ENCODE assay signal across 32 cellular contexts in the genomic region with DNA sequence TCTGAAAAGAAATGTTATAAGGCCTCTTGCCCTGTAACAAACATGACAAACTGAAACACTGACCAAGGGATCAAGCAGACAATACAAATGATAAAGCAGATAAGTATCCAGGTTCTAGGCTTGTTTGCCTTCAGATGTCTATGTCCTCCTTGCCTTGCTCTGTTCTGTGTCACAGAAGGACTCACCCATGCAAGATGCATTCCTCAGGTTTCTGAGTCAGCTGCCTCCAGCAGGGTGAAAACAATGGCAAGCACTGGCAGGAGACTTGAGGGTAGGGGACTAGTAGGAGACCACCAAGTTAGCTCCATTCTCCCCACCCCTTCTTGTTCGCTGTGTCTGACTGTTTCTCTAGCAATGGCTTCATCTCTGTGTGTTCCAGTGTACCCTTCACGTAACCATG.
DNase-seq lines count a peak whose midpoint lies in the region; ATAC-seq, FAIRE-seq and TF ChIP-seq lines count a peak whose summit lies in the region.
"Had no signal": no experiment of that assay in that cellular context is flagged by ENCODE, and none has a peak within 500 bp of the region (broad histone marks: within the 10 kb centered on the region; RNA-seq: fewer than 3 reads in every experiment).

No MANE protein-coding gene starts in this region.

- no peak for ATAC-seq in Right ventricle myocardium inferior
- ATAC-seq: activated CD8-positive, alpha-beta T cell treated with anti-CD3 and anti-CD28 coated beads, Interleukin-2, amount 10 ng/mL, durations not matched to agents 7 days and 5 days; activated naive CD8-positive, alpha-beta T cell treated with anti-CD3 and anti-CD28 coated beads, Interleukin-2, amount 50 U/mL, for 24 hours; CD8-positive, alpha-beta T cell; sciatic nerve; stimulated activated naive CD8-positive, alpha-beta T cell treated with anti-CD3 and anti-CD28 coated beads, Interleukin-15, amount 100 ng/mL, for 72 hours had no signal

- FAIRE-seq in bronchial epithelial cell (lab: Jason Lieb, UNC) = no peak
- FAIRE-seq: A204.1, frontal cortex, keratinocyte, TTC549 had no signal

- TF ChIP-seq CTCF in MCF 10A (IDR thresholded peaks at IDR 0.05; ENCODE audit: unreplicated experiment) (no peak), breast epithelium (IDR thresholded peaks at IDR 0.05) (no peak), bronchial epithelial cell (IDR thresholded peaks at IDR 0.05; ENCODE audit: insufficient read depth, low read length, severe bottlenecking) (no peak)

- POLR2A ChIA-PET in MCF 10A (lab: Yijun Ruan, JAX) = no interaction called here

- H3K27ac Mint-ChIP-seq in MCF 10A (ENCODE audit: low read depth, unreplicated experiment) = no peak overlapping the region
- H3K27ac Mint-ChIP-seq: activated CD8-positive, alpha-beta T cell treated with anti-CD3 and anti-CD28 coated beads, Interleukin-2, amount 10 ng/mL, durations not matched to agents 7 days and 5 days; activated naive CD8-positive, alpha-beta T cell treated with anti-CD3 and anti-CD28 coated beads, Interleukin-2, amount 50 U/mL, for 24 hours; CD8-positive, alpha-beta T cell; stimulated activated naive CD8-positive, alpha-beta T cell treated with anti-CD3 and anti-CD28 coated beads, Interleukin-15, amount 100 ng/mL, for 72 hours had no signal

- BruUV-seq in MCF 10A (replicated peaks; lab: Mats Ljungman, UMichigan) = no TSS peak

- CTCF ChIA-PET in MCF 10A (lab: Yijun Ruan, JAX) = interaction anchor here (0.5 kb wide), 1 partner anchor 557 kb away, joined by 4 read pairs; no protein-coding TSS in a partner anchor

- no peaks in the 10 kb centered on the region for H3K27me3 ChIP-seq in breast epithelium
- no peaks in the 10 kb centered on the region for H3K27me3 ChIP-seq in bronchial epithelial cell (ENCODE audit: control insufficient read depth, insufficient read depth, low read length)
- H3K27me3 ChIP-seq: brain microvascular endothelial cell, esophagus muscularis mucosa, tibial nerve had no signal

- H3K27ac ChIP-seq in breast epithelium = no peak overlapping the region
- H3K27ac ChIP-seq: brain microvascular endothelial cell, esophagus muscularis mucosa, tibial nerve had no signal

- DNase-seq in MCF 10A (ENCODE audit: unreplicated experiment) = peak; percentile 9
- no peak for DNase-seq in breast epithelium (ENCODE audit: low spot score in 2 of 2)
- peak; percentile 48 for DNase-seq in bronchial epithelial cell (ENCODE audit: low read depth)
- peak; percentile 91 for DNase-seq in islet precursor cell
- DNase-seq in activated naive CD4-positive, alpha-beta T cell (lab: John Stamatoyannopoulos, UW) = no peak
- DNase-seq in Kasumi-1 (lab: John Stamatoyannopoulos, UW) = no peak
- DNase-seq in AML-193 (lab: John Stamatoyannopoulos, UW) = no peak
- no peak for DNase-seq in Right ventricle myocardium inferior (ENCODE audit: missing footprints)
- DNase-seq: activated CD8-positive, alpha-beta T cell treated with anti-CD3 and anti-CD28 coated beads, Interleukin-2, amount 10 ng/mL, durations not matched to agents 7 days and 5 days; activated effector memory CD4-positive, alpha-beta T cell treated with Interleukin-2 at 50 U/mL for 16 hours; activated naive CD8-positive, alpha-beta T cell treated with anti-CD3 and anti-CD28 coated beads, Interleukin-2, amount 50 U/mL, for 24 hours; activated T-cell treated with anti-CD3 and anti-CD28 coated beads for 4 hours; brain microvascular endothelial cell; CD8-positive, alpha-beta T cell; effector CD8-positive, alpha-beta T cell; GDM1; hippocampal formation; NCI-H1092; NCI-H345; OCI-M1; stimulated activated naive CD8-positive, alpha-beta T cell treated with anti-CD3 and anti-CD28 coated beads, Interleukin-15, amount 100 ng/mL, for 72 hours; T-helper 1 cell had no signal

- H3K9me3 ChIP-seq in breast epithelium = no peaks in the 10 kb centered on the region
- H3K9me3 ChIP-seq: esophagus muscularis mucosa, HAP-1 had no signal

- no peaks in the 10 kb centered on the region for H3K27me3 Mint-ChIP-seq in MCF 10A (ENCODE audit: insufficient read depth, unreplicated experiment)
- H3K27me3 Mint-ChIP-seq: activated naive CD8-positive, alpha-beta T cell treated with anti-CD3 and anti-CD28 coated beads, Interleukin-2, amount 50 U/mL, for 24 hours; stimulated activated naive CD8-positive, alpha-beta T cell treated with anti-CD3 and anti-CD28 coated beads, Interleukin-15, amount 100 ng/mL, for 72 hours had no signal

- TF ChIP-seq POLR2A in breast epithelium (IDR thresholded peaks at IDR 0.05) = no peak

- H3K4me1 ChIP-seq in breast epithelium = no peaks in the 10 kb centered on the region
- H3K4me1 ChIP-seq: esophagus muscularis mucosa, HAP-1, tibial nerve had no signal

- peaks cover 6% of the 10 kb centered on the region for H3K4me1 Mint-ChIP-seq in MCF 10A (ENCODE audit: insufficient read depth, unreplicated experiment)
- H3K4me1 Mint-ChIP-seq: activated naive CD8-positive, alpha-beta T cell treated with anti-CD3 and anti-CD28 coated beads, Interleukin-2, amount 50 U/mL, for 24 hours; stimulated activated naive CD8-positive, alpha-beta T cell treated with anti-CD3 and anti-CD28 coated beads, Interleukin-15, amount 100 ng/mL, for 72 hours had no signal

- no peak overlapping the region for H3K4me3 Mint-ChIP-seq in MCF 10A (ENCODE audit: unreplicated experiment)
- H3K4me3 Mint-ChIP-seq: activated CD8-positive, alpha-beta T cell treated with anti-CD3 and anti-CD28 coated beads, Interleukin-2, amount 10 ng/mL, durations not matched to agents 7 days and 5 days; activated naive CD8-positive, alpha-beta T cell treated with anti-CD3 and anti-CD28 coated beads, Interleukin-2, amount 50 U/mL, for 24 hours; CD8-positive, alpha-beta T cell; neural crest cell; stimulated activated naive CD8-positive, alpha-beta T cell treated with anti-CD3 and anti-CD28 coated beads, Interleukin-15, amount 100 ng/mL, for 72 hours had no signal

- H3K4me3 ChIP-seq in breast epithelium (no peak overlapping the region), bronchial epithelial cell (ENCODE audit: low read depth, low read length) (no peak overlapping the region)
- H3K4me3 ChIP-seq: esophagus muscularis mucosa, HAP-1, lung, tibial nerve had no signal

- intact Hi-C loops in MCF 10A (cut with micrococcal nuclease) = no loop called here
- intact Hi-C loops in breast epithelium (cut with DNase I; ENCODE audit: low total_unique reads) = no loop called here
- intact Hi-C loops in Right ventricle myocardium inferior (cut with DNase I) = no loop called here

- no peaks in the 10 kb centered on the region for H3K36me3 Mint-ChIP-seq in MCF 10A (ENCODE audit: insufficient read depth, unreplicated experiment)
- H3K36me3 Mint-ChIP-seq: CD8-positive, alpha-beta T cell had no signal

- no peaks in the 10 kb centered on the region for H3K36me3 ChIP-seq in breast epithelium
- H3K36me3 ChIP-seq in bronchial epithelial cell (ENCODE audit: control insufficient read depth, insufficient read depth, low read length) = no peaks in the 10 kb centered on the region
- H3K36me3 ChIP-seq: brain microvascular endothelial cell, esophagus muscularis mucosa, HAP-1, tibial nerve had no signal

- peaks cover 8% of the 10 kb centered on the region for H3K9me3 Mint-ChIP-seq in MCF 10A (ENCODE audit: unreplicated experiment)
- H3K9me3 Mint-ChIP-seq: activated naive CD8-positive, alpha-beta T cell treated with anti-CD3 and anti-CD28 coated beads, Interleukin-2, amount 50 U/mL, for 24 hours; CD8-positive, alpha-beta T cell had no signal

Comparison
In these comparisons a context has a peak if more than half of its experiments do, and no peak if none do; other contexts are left out.
1. DNase-seq: peak in MCF 10A (single experiment), bronchial epithelial cell (single experiment) and islet precursor cell (single experiment); none in breast epithelium (0 of 2), activated naive CD4-positive, alpha-beta T cell (0 of 4), Kasumi-1 (0 of 2), AML-193 (0 of 2) and Right ventricle myocardium inferior (single experiment).